ENCODE assay signal across 10 cellular contexts in genomic region chr12:103571286-103571685, GRCh38. TPM values are rescaled to one million over a fixed set of nuclear protein-coding genes. Genes with fewer than 3 reads are reported as not detected.
DNase-seq lines count a peak whose midpoint lies in the region; ATAC-seq and TF ChIP-seq lines count a peak whose summit lies in the region.
"Had no signal": no experiment of that assay in that cellular context is flagged by ENCODE, and none has a peak within 500 bp of the region (broad histone marks: within the 10 kb centered on the region; RNA-seq: fewer than 3 reads in every experiment).

No MANE protein-coding gene starts in this region.

- peak overlapping the region; percentile 50 for H3K27ac ChIP-seq in endodermal cell (ENCODE audit: low read depth, low read length)

- peaks cover 11% of the 10 kb centered on the region for H3K9me3 Mint-ChIP-seq in endodermal cell
- peaks cover 3 to 11% of the 10 kb centered on the region in 2 donors for H3K9me3 Mint-ChIP-seq in activated naive CD4-positive, alpha-beta T cell treated with anti-CD3 and anti-CD28 coated beads, Interleukin-2, amount 50 U/mL, for 72 hours

- ATAC-seq in GM21515 (IDR thresholded peaks at IDR 0.05; ENCODE audit: unreplicated experiment), result no peak
- ATAC-seq in activated naive CD4-positive, alpha-beta T cell treated with anti-CD3 and anti-CD28 coated beads, Interleukin-2, amount 50 U/mL, for 72 hours, result no peak

- WGBS in endodermal cell (ENCODE audit: insufficient coverage in 1 of 2, insufficient read length in 1 of 2), 2 experiments, result 33 to 36% methylated on average over 11 to 18 of the region's 18 CpGs

- DNase-seq in DMS153 (lab: John Stamatoyannopoulos, UW), result peak; percentile 70
- DNase-seq in NCI-H2196 (lab: John Stamatoyannopoulos, UW; ENCODE audit: unreplicated experiment), result peak; percentile 58
- peak; percentile 91 for DNase-seq in endodermal cell
- peak; percentile 1 for DNase-seq in midbrain (lab: John Stamatoyannopoulos, UW)
- no peak for DNase-seq in stimulated activated CD4-positive, alpha-beta T cell treated with anti-CD3 and anti-CD28 coated beads, Interleukin-12 subunit alpha, Interleukin-12 subunit beta, amount 100 ng/mL, for 4 hours
- no peak for DNase-seq in activated gamma-delta T cell treated with Interleukin-2 at 50 U/mL for 16 hours
- DNase-seq in activated naive CD4-positive, alpha-beta T cell treated with anti-CD3 and anti-CD28 coated beads, Interleukin-2, amount 50 U/mL, for 72 hours (ENCODE audit: low spot score in 2 of 2), result no peak
- DNase-seq: NCI-H1048 had no signal

- H3K27me3 Mint-ChIP-seq in endodermal cell (ENCODE audit: insufficient read depth), result peaks cover 33% of the 10 kb centered on the region

- no peak overlapping the region for H3K9ac ChIP-seq in endodermal cell (ENCODE audit: extremely low read depth, low read length, poor library complexity, severe bottlenecking)

- no peak overlapping the region for H3K27ac Mint-ChIP-seq in endodermal cell
- H3K27ac Mint-ChIP-seq in activated naive CD4-positive, alpha-beta T cell treated with anti-CD3 and anti-CD28 coated beads, Interleukin-2, amount 50 U/mL, for 72 hours, result no peak overlapping the region

- no peak overlapping the region for H3K4me3 ChIP-seq in endodermal cell (ENCODE audit: low read length)

- peak overlapping the region; percentile 36 for H3K4me3 Mint-ChIP-seq in endodermal cell

- peaks cover 7% of the 10 kb centered on the region for H3K4me1 Mint-ChIP-seq in endodermal cell

- H3K4me1 ChIP-seq in endodermal cell (ENCODE audit: control insufficient read depth, insufficient read depth, low read length), result no peaks in the 10 kb centered on the region

- peaks cover 7% of the 10 kb centered on the region for H3K27me3 ChIP-seq in endodermal cell (ENCODE audit: control insufficient read depth, insufficient read depth, low read length, poor library complexity, severe bottlenecking)

- no peaks in the 10 kb centered on the region for H3K36me3 ChIP-seq in endodermal cell (ENCODE audit: control insufficient read depth, insufficient read depth, low read length)

- peaks cover 8% of the 10 kb centered on the region for H3K9me3 ChIP-seq in endodermal cell (ENCODE audit: control insufficient read depth, low read length)

- peak; percentile 53 for TF ChIP-seq CTCF in endodermal cell (conservative IDR thresholded peaks at IDR 0.05)

- no peaks in the 10 kb centered on the region for H3K36me3 Mint-ChIP-seq in endodermal cell (ENCODE audit: low read depth)
- peaks cover 0 to 13% of the 10 kb centered on the region in 2 donors for H3K36me3 Mint-ChIP-seq in activated naive CD4-positive, alpha-beta T cell treated with anti-CD3 and anti-CD28 coated beads, Interleukin-2, amount 50 U/mL, for 72 hours

RNA-seq across cellular contexts. Expression of gene STAB2, which starts 15.8 kb away (rescaled TPM):
- not detected for total RNA-seq in endodermal cell
- polyA plus RNA-seq in endodermal cell (2013, experiment 1 of 2), result not detected
- polyA plus RNA-seq in endodermal cell (2013, experiment 2 of 2), result not detected
- not detected for total RNA-seq in activated naive CD4-positive, alpha-beta T cell treated with anti-CD3 and anti-CD28 coated beads, Interleukin-2, amount 50 U/mL, for 72 hours
- polyA plus RNA-seq: BJ had no signal

Comparison
In these comparisons a context has a peak if more than half of its experiments do, and no peak if none do; other contexts are left out.
1. DNase-seq: peak in DMS153 (single experiment), NCI-H2196 (single experiment), endodermal cell (single experiment) and midbrain (single experiment); none in stimulated activated CD4-positive, alpha-beta T cell treated with anti-CD3 and anti-CD28 coated beads, Interleukin-12 subunit alpha, Interleukin-12 subunit beta, amount 100 ng/mL, for 4 hours (single experiment), activated gamma-delta T cell treated with Interleukin-2 at 50 U/mL for 16 hours (single experiment) and activated naive CD4-positive, alpha-beta T cell treated with anti-CD3 and anti-CD28 coated beads, Interleukin-2, amount 50 U/mL, for 72 hours (0 of 2).